In genomic region chr6:42781811-42782688, GRCh38 we compare ENCODE assay signal across 8 cellular contexts. TPM values are rescaled to one million over a fixed set of nuclear protein-coding genes. Genes with fewer than 3 reads are reported as not detected.
DNase-seq lines count a peak whose midpoint lies in the region; ATAC-seq and TF ChIP-seq lines count a peak whose summit lies in the region.

Gene BICRAL, plus strand, starts transcription at chr6:42782052. Its CDS starts 39,971 bp downstream, at chr6:42822023.

- in situ Hi-C loops in T47D (cut with HindIII; ENCODE audit: low pct_unique_long_range_greater_than_20kb, low sequenced_read_pairs) = no loop called here

- ATAC-seq in GM21528 (IDR thresholded peaks at IDR 0.05; ENCODE audit: low FRiP score, unreplicated experiment) = no peak

- no peaks in the 10 kb centered on the region for H3K9me3 ChIP-seq in skeletal muscle tissue (ENCODE audit: control insufficient read depth in 3 of 3, low read length in 3 of 3)

- H3K4me3 ChIP-seq in WI38 (ENCODE audit: low read depth, low read length) = peak within 1 kb of the TSS; percentile 80
- peak within 1 kb of the TSS; percentile 83 to 91 (median 87) for H3K4me3 ChIP-seq in skeletal muscle tissue (ENCODE audit: low read length in 3 of 3)

- no peaks in the 10 kb centered on the region for H3K27me3 ChIP-seq in skeletal muscle tissue (ENCODE audit: control insufficient read depth in 3 of 3, insufficient read depth in 3 of 3, low read length in 3 of 3)

- no peaks in the 10 kb centered on the region for H3K36me3 ChIP-seq in skeletal muscle tissue (ENCODE audit: control insufficient read depth in 3 of 3, insufficient read depth in 3 of 3, low read length in 3 of 3)

- peak within 1 kb of the TSS; percentile 95 to 100 (median 100) for H3K9ac ChIP-seq in skeletal muscle tissue (ENCODE audit: low read depth in 1 of 3, low read length in 3 of 3)

- no peak for TF ChIP-seq CTCF in WI38 (IDR thresholded peaks at IDR 0.05; ENCODE audit: low read depth, low read length)

- peaks cover 11 to 18% (median 15%) of the 10 kb centered on the region in 3 donors for H3K4me1 ChIP-seq in skeletal muscle tissue (ENCODE audit: control insufficient read depth in 3 of 3, insufficient read depth in 3 of 3, low read length in 3 of 3)

- DNase-seq in NCI-H1436 (lab: John Stamatoyannopoulos, UW) (peak; percentile 63), NCI-H1436 treated with DMSO at 0.1 percent for 48 hours (lab: John Stamatoyannopoulos, UW) (no peak), NCI-H2171 treated with DMSO at 0.1 percent for 48 hours (lab: John Stamatoyannopoulos, UW) (peak; percentile 85), T47D (ENCODE audit: low read depth in 1 of 2, low spot score in 1 of 2) (peak; percentile 81 to 85), iPS-NIHi11 (ENCODE audit: low spot score) (peak; percentile 78)

- peak within 1 kb of the TSS; percentile 100 for H3K27ac ChIP-seq in skeletal muscle tissue (ENCODE audit: low read depth, low read length)

RNA-seq across cellular contexts. Expression of gene BICRAL, which starts in this region (rescaled TPM):
- 10.4 TPM for total RNA-seq in skeletal muscle tissue
